11 cellular contexts compared by ENCODE assay signal in the genomic region with DNA sequence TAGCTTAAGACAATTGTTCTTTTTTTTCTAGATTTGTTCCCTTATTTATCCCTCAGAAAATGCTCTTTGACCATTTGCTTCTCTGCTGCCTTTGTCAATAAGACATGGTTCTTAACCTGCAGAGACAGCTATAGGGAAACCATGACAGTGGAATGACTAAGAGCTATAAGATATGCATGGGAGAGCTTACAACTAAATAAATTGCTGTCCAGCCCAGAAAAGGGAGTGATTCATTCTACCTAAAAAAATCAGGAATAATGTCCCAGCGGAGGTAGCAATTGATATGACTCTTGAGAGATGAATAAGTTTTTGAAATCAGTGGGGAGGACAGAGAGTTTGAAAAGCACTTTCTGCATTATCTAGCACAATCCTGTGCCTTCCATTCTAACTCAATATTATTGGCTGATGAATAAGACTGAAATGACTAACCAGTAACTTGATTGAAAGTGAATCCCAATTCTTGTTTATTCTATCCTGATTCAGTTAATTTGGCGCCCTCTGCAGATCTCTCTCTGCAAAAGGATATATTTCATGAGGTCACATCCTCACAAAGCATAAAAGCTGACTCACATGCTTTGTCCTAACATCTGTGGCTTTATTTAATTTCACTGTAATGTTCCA.
DNase-seq lines count a peak whose midpoint lies in the region; ATAC-seq and TF ChIP-seq lines count a peak whose summit lies in the region.
"Had no signal": no experiment of that assay in that cellular context is flagged by ENCODE, and none has a peak within 500 bp of the region (broad histone marks: within the 10 kb centered on the region; RNA-seq: fewer than 3 reads in every experiment).

No MANE protein-coding gene starts in this region.

- CTCF ChIA-PET in MCF 10A (lab: Yijun Ruan, JAX): interaction anchor here (0.6 to 1.3 kb wide), 13 partner anchors 8 to 628 kb away, joined by 3 to 5 read pairs (median 3); no protein-coding TSS in a partner anchor
- CTCF ChIA-PET in GM10248 (lab: Yijun Ruan, JAX): no interaction called here

- no TSS peak for BruUV-seq in MCF 10A (replicated peaks; lab: Mats Ljungman, UMichigan)

- H3K9me3 ChIP-seq in breast epithelium (no peaks in the 10 kb centered on the region), OCI-LY3 (ENCODE audit: insufficient read depth, low read length) (no peaks in the 10 kb centered on the region), tibial artery (no peaks in the 10 kb centered on the region)
- H3K9me3 ChIP-seq: upper lobe of left lung had no signal

- H3K27me3 ChIP-seq in breast epithelium: no peaks in the 10 kb centered on the region
- no peaks in the 10 kb centered on the region; the same call in 1 of the 2 replicates for H3K27me3 ChIP-seq in OCI-LY3 (ENCODE audit: low read depth, low read length)
- H3K27me3 ChIP-seq in tibial artery: no peaks in the 10 kb centered on the region
- H3K27me3 ChIP-seq: upper lobe of left lung had no signal

- H3K4me3 ChIP-seq in breast epithelium (no peak overlapping the region), OCI-LY3 (ENCODE audit: low read length) (no peak overlapping the region), epithelial cell of esophagus (ENCODE audit: low read length) (no peak overlapping the region), tibial artery (no peak overlapping the region)
- H3K4me3 ChIP-seq: upper lobe of left lung had no signal

- H3K4me1 Mint-ChIP-seq in MCF 10A (ENCODE audit: insufficient read depth, unreplicated experiment) (no peaks in the 10 kb centered on the region), type B pancreatic cell (ENCODE audit: unreplicated experiment) (no peaks in the 10 kb centered on the region)

- no peak for ATAC-seq in HG02870 (IDR thresholded peaks at IDR 0.05; ENCODE audit: unreplicated experiment)

- TF ChIP-seq POLR2A in breast epithelium (IDR thresholded peaks at IDR 0.05): no peak

- intact Hi-C loops in MCF 10A (cut with micrococcal nuclease): no loop called here
- intact Hi-C loops in breast epithelium (cut with DNase I; ENCODE audit: low total_unique reads): loop anchor here (2.0 kb wide), 1 partner anchor 71 kb away; no protein-coding TSS in a partner anchor
- intact Hi-C loops in tibial artery (cut with DNase I; ENCODE audit: low total_unique reads): no loop called here

- no peaks in the 10 kb centered on the region for H4K20me1 ChIP-seq in OCI-LY3 (ENCODE audit: insufficient read depth, low read length)

- H3K36me3 Mint-ChIP-seq in MCF 10A (ENCODE audit: insufficient read depth, unreplicated experiment) (no peaks in the 10 kb centered on the region), type B pancreatic cell (no peaks in the 10 kb centered on the region)

- no peak overlapping the region for H3K9ac ChIP-seq in OCI-LY3 (ENCODE audit: low read length)

- no peaks in the 10 kb centered on the region for H3K79me2 ChIP-seq in OCI-LY3 (ENCODE audit: low read length)

- no peaks in the 10 kb centered on the region for H3K36me3 ChIP-seq in breast epithelium
- no peaks in the 10 kb centered on the region for H3K36me3 ChIP-seq in OCI-LY3 (replicated peaks; ENCODE audit: low read depth, low read length)
- no peaks in the 10 kb centered on the region for H3K36me3 ChIP-seq in tibial artery
- H3K36me3 ChIP-seq: upper lobe of left lung had no signal

- H3K4me3 Mint-ChIP-seq in MCF 10A (ENCODE audit: unreplicated experiment) (no peak overlapping the region), type B pancreatic cell (no peak overlapping the region)
- H3K4me3 Mint-ChIP-seq: CD4-positive, alpha-beta T cell had no signal

- TF ChIP-seq CTCF in MCF 10A (IDR thresholded peaks at IDR 0.05; ENCODE audit: unreplicated experiment): peak; percentile 32
- no peak for TF ChIP-seq CTCF in breast epithelium (IDR thresholded peaks at IDR 0.05)
- TF ChIP-seq CTCF in OCI-LY3 (IDR thresholded peaks at IDR 0.05; ENCODE audit: low read depth, low read length): peak; percentile 61
- no peak for TF ChIP-seq CTCF in epithelial cell of esophagus (IDR thresholded peaks at IDR 0.05; ENCODE audit: insufficient read depth, low read depth, low read length, missing control alignments)
- peak; percentile 60 for TF ChIP-seq CTCF in type B pancreatic cell (conservative IDR thresholded peaks at IDR 0.05)
- no peak for TF ChIP-seq CTCF in tibial artery (IDR thresholded peaks at IDR 0.05)
- no peak for TF ChIP-seq CTCF in GM10248 (IDR thresholded peaks at IDR 0.05; ENCODE audit: control extremely low read depth, extremely low read depth, low read depth, missing control alignments)

- DNase-seq in MCF 10A (ENCODE audit: unreplicated experiment) (peak; percentile 1), breast epithelium (ENCODE audit: low spot score in 2 of 2) (no peak), epithelial cell of esophagus (ENCODE audit: low read depth) (peak; percentile 34), type B pancreatic cell (ENCODE audit: extremely low spot score, unreplicated experiment) (no peak), tibial artery (no peak), GM10248 (ENCODE audit: extremely low spot score) (no peak)
- DNase-seq: CD4-positive, alpha-beta T cell; stimulated activated CD4-positive, alpha-beta T cell treated with anti-CD3 and anti-CD28 coated beads, Interleukin-12 subunit alpha, Interleukin-12 subunit beta, amount 100 ng/mL, for 4 hours; upper lobe of left lung had no signal

- H3K27me3 Mint-ChIP-seq in MCF 10A (ENCODE audit: insufficient read depth, unreplicated experiment) (no peaks in the 10 kb centered on the region), type B pancreatic cell (no peaks in the 10 kb centered on the region)
- H3K27me3 Mint-ChIP-seq: CD4-positive, alpha-beta T cell had no signal

- H3K9me3 Mint-ChIP-seq in MCF 10A (ENCODE audit: unreplicated experiment) (no peaks in the 10 kb centered on the region), type B pancreatic cell (peaks cover 6% of the 10 kb centered on the region)

- H3K4me1 ChIP-seq in breast epithelium (no peaks in the 10 kb centered on the region), OCI-LY3 (ENCODE audit: low read length) (no peaks in the 10 kb centered on the region), tibial artery (no peaks in the 10 kb centered on the region)
- H3K4me1 ChIP-seq: upper lobe of left lung had no signal

- H3K27ac ChIP-seq in breast epithelium (no peak overlapping the region), OCI-LY3 (ENCODE audit: low read length) (no peak overlapping the region), tibial artery (no peak overlapping the region)
- H3K27ac ChIP-seq: upper lobe of left lung had no signal

- no peak overlapping the region for H3K27ac Mint-ChIP-seq in MCF 10A (ENCODE audit: low read depth, unreplicated experiment)
- no peak overlapping the region for H3K27ac Mint-ChIP-seq in type B pancreatic cell
- H3K27ac Mint-ChIP-seq: CD4-positive, alpha-beta T cell had no signal

- H2AFZ ChIP-seq in OCI-LY3 (ENCODE audit: low read depth, low read length): no peak overlapping the region

- H3K4me2 ChIP-seq in OCI-LY3 (ENCODE audit: low read length): no peak overlapping the region

- POLR2A ChIA-PET in MCF 10A (lab: Yijun Ruan, JAX) (interaction anchor here (0.5 kb wide), 1 partner anchor 613 kb away, joined by 5 read pairs; no protein-coding TSS in a partner anchor), GM10248 (lab: Yijun Ruan, JAX) (no interaction called here)

Comparison
In these comparisons a context has a peak if more than half of its experiments do, and no peak if none do; other contexts are left out.
1. DNase-seq: peak in MCF 10A (single experiment) and epithelial cell of esophagus (single experiment); none in breast epithelium (0 of 2), type B pancreatic cell (single experiment), tibial artery (0 of 2) and GM10248 (single experiment).
2. CTCF ChIP-seq: peak in MCF 10A (single experiment), OCI-LY3 (single experiment) and type B pancreatic cell (single experiment); none in breast epithelium (0 of 3), epithelial cell of esophagus (single experiment), tibial artery (0 of 2) and GM10248 (single experiment).